In the genomic region with DNA sequence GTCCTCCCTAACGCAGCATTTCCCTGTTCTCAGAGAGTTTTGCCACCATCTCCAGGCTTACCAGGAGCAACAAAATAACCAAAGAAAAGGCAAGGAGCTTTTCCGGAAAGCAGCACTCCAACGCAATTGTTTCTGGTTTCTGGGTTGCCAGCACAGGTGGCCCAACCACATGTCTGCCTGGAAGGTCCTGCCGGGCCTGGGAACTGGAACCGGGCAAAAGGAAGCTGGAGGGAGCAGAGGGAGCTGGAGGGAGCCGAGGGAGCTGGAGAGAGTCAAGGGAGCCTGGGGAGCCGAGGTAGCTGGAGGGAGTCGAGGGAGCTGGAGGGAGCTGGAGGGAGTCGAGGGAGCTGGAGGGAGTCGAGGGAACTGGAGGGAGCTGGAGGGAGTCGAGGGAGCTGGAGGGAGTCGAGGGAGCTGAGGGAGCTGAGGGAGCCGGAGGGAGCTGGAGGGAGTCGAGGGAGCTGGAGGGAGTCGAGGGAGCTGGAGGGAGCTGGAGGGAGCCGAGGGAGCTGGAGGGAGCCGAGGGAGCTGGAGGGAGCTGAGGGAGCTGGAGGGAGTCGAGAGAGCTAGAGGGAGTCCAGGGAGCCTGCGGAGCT, we compare ENCODE assay signal across 19 cellular contexts.
"Had no signal": no experiment of that assay in that cellular context is flagged by ENCODE, and none has a peak within 500 bp of the region (broad histone marks: within the 10 kb centered on the region; RNA-seq: fewer than 3 reads in every experiment).

No MANE protein-coding gene starts in this region.

- H3K36me3 Mint-ChIP-seq: activated CD4-positive, alpha-beta memory T cell treated with anti-CD3 and anti-CD28 coated beads for 36 hours; activated naive CD8-positive, alpha-beta T cell treated with anti-CD3 and anti-CD28 coated beads, Interleukin-2, amount 10 ng/mL, durations not matched to agents 7 days and 5 days had no signal

- H3K4me1 Mint-ChIP-seq: activated T-helper 17 cell treated with anti-CD3 and anti-CD28 coated beads, Interleukin-2, amount 50 U/mL, for 72 hours had no signal

- H3K4me3 ChIP-seq: body of pancreas, esophagus muscularis mucosa, left lung, transverse colon, vagina had no signal

- H3K27ac ChIP-seq: body of pancreas, esophagus muscularis mucosa, left lung, transverse colon, vagina, WERI-Rb-1 had no signal

- H3K27me3 ChIP-seq: body of pancreas, esophagus muscularis mucosa, left lung, transverse colon, vagina had no signal

- DNase-seq: activated CD4-positive, alpha-beta memory T cell treated with anti-CD3 and anti-CD28 coated beads for 36 hours; activated naive CD4-positive, alpha-beta T cell treated with Interleukin-2 at 50 U/mL for 16 hours; activated naive CD8-positive, alpha-beta T cell treated with anti-CD3 and anti-CD28 coated beads, Interleukin-2, amount 10 ng/mL, durations not matched to agents 7 days and 5 days; activated T-cell treated with anti-CD3 and anti-CD28 coated beads, Interleukin-2, amount 50 U/mL, for 1 hour; amygdala; body of pancreas; cortex of kidney; effector CD4-positive, alpha-beta T cell; left lung; midbrain; stimulated activated CD4-positive, alpha-beta T cell treated with anti-CD3 and anti-CD28 coated beads, Interleukin-2, amount 100 ng/mL, for 48 hours; transverse colon; WERI-Rb-1 had no signal

- ATAC-seq: activated T-helper 17 cell treated with anti-CD3 and anti-CD28 coated beads, Interleukin-2, amount 50 U/mL, for 72 hours; body of pancreas; left lung had no signal

- H3K4me1 ChIP-seq: vagina had no signal

- H3K27ac Mint-ChIP-seq: activated CD4-positive, alpha-beta memory T cell treated with anti-CD3 and anti-CD28 coated beads for 36 hours; activated naive CD8-positive, alpha-beta T cell treated with anti-CD3 and anti-CD28 coated beads, Interleukin-2, amount 10 ng/mL, durations not matched to agents 7 days and 5 days; activated T-helper 17 cell treated with anti-CD3 and anti-CD28 coated beads, Interleukin-2, amount 50 U/mL, for 72 hours; progenitor cell of endocrine pancreas; stimulated activated naive CD8-positive, alpha-beta T cell treated with anti-CD3 and anti-CD28 coated beads, Interleukin-15, Interleukin-2, amounts not matched to agents 100 ng/mL and 50 ng/mL, for 24 hours; T-helper 1 cell treated with Interleukin-12 subunit alpha and Interleukin-12 subunit beta and Interleukin-4 antibody, amounts not matched to agents 30 μg/mL and 1 μg/mL, for 36 hours had no signal

- H3K9me3 Mint-ChIP-seq: activated CD4-positive, alpha-beta memory T cell treated with anti-CD3 and anti-CD28 coated beads for 36 hours; activated naive CD8-positive, alpha-beta T cell treated with anti-CD3 and anti-CD28 coated beads, Interleukin-2, amount 10 ng/mL, durations not matched to agents 7 days and 5 days; activated T-helper 17 cell treated with anti-CD3 and anti-CD28 coated beads, Interleukin-2, amount 50 U/mL, for 72 hours; stimulated activated naive CD8-positive, alpha-beta T cell treated with anti-CD3 and anti-CD28 coated beads, Interleukin-15, Interleukin-2, amounts not matched to agents 100 ng/mL and 50 ng/mL, for 24 hours; T-helper 1 cell treated with Interleukin-12 subunit alpha and Interleukin-12 subunit beta and Interleukin-4 antibody, amounts not matched to agents 30 μg/mL and 1 μg/mL, for 36 hours had no signal

- H3K36me3 ChIP-seq: esophagus muscularis mucosa, left lung, transverse colon, vagina, WERI-Rb-1 had no signal

- H3K27me3 Mint-ChIP-seq: activated CD4-positive, alpha-beta memory T cell treated with anti-CD3 and anti-CD28 coated beads for 36 hours; activated naive CD8-positive, alpha-beta T cell treated with anti-CD3 and anti-CD28 coated beads, Interleukin-2, amount 10 ng/mL, durations not matched to agents 7 days and 5 days; activated T-helper 17 cell treated with anti-CD3 and anti-CD28 coated beads, Interleukin-2, amount 50 U/mL, for 72 hours; stimulated activated naive CD8-positive, alpha-beta T cell treated with anti-CD3 and anti-CD28 coated beads, Interleukin-15, Interleukin-2, amounts not matched to agents 100 ng/mL and 50 ng/mL, for 24 hours had no signal

- H3K4me3 Mint-ChIP-seq: activated CD4-positive, alpha-beta memory T cell treated with anti-CD3 and anti-CD28 coated beads for 36 hours; activated naive CD8-positive, alpha-beta T cell treated with anti-CD3 and anti-CD28 coated beads, Interleukin-2, amount 10 ng/mL, durations not matched to agents 7 days and 5 days; activated T-helper 17 cell treated with anti-CD3 and anti-CD28 coated beads, Interleukin-2, amount 50 U/mL, for 72 hours; stimulated activated naive CD8-positive, alpha-beta T cell treated with anti-CD3 and anti-CD28 coated beads, Interleukin-15, Interleukin-2, amounts not matched to agents 100 ng/mL and 50 ng/mL, for 24 hours; T-helper 1 cell treated with Interleukin-12 subunit alpha and Interleukin-12 subunit beta and Interleukin-4 antibody, amounts not matched to agents 30 μg/mL and 1 μg/mL, for 36 hours had no signal

- H3K9me3 ChIP-seq: body of pancreas, esophagus muscularis mucosa, left lung, transverse colon, vagina had no signal
